ENCODE assay signal across 8 cellular contexts in genomic region chr21:36113647-36114428, GRCh38. TPM values are rescaled to one million over a fixed set of nuclear protein-coding genes. Genes with fewer than 3 reads are reported as not detected.
DNase-seq lines count a peak whose midpoint lies in the region; ATAC-seq, FAIRE-seq and TF ChIP-seq lines count a peak whose summit lies in the region.

No MANE protein-coding gene starts in this region.

- peak overlapping the region; percentile 27 for H3K4me2 ChIP-seq in osteoblast (ENCODE audit: insufficient read depth, low read length)

- intact Hi-C loops in Calu3 (cut with micrococcal nuclease; ENCODE audit: unreplicated experiment): no loop called here

- peaks cover 6% of the 10 kb centered on the region for H3K4me1 ChIP-seq in osteoblast (ENCODE audit: insufficient read depth, low read length)
- peaks cover 3% of the 10 kb centered on the region for H3K4me1 ChIP-seq in HAP-1

- H3K36me3 Mint-ChIP-seq in Calu3 (ENCODE audit: insufficient read depth, unreplicated experiment): peaks cover 12% of the 10 kb centered on the region

- in situ Hi-C loops in HAP-1 (cut with MboI; ENCODE audit: low sequenced_read_pairs): no loop called here

- H3K27ac Mint-ChIP-seq in Calu3 (ENCODE audit: unreplicated experiment): no peak overlapping the region

- no peak for ATAC-seq in GM19463 (IDR thresholded peaks at IDR 0.05; ENCODE audit: unreplicated experiment)

- no peaks in the 10 kb centered on the region for H4K20me1 ChIP-seq in osteoblast (ENCODE audit: insufficient read depth, low read length)

- H2AFZ ChIP-seq in osteoblast (ENCODE audit: low read length): peak overlapping the region; percentile 71

- H3K79me2 ChIP-seq in osteoblast (ENCODE audit: insufficient read depth, low read length): no peaks in the 10 kb centered on the region

- H3K36me3 ChIP-seq in osteoblast (ENCODE audit: insufficient read depth, low read length): no peaks in the 10 kb centered on the region
- no peaks in the 10 kb centered on the region for H3K36me3 ChIP-seq in MG63
- no peaks in the 10 kb centered on the region for H3K36me3 ChIP-seq in HAP-1 (replicated peaks)

- FAIRE-seq in GM19239 (lab: Jason Lieb, UNC): no peak

- no peaks in the 10 kb centered on the region for H3K27me3 Mint-ChIP-seq in Calu3 (ENCODE audit: unreplicated experiment)

- H3K27ac ChIP-seq in osteoblast (ENCODE audit: low read depth, low read length): no peak overlapping the region

- H3K4me3 ChIP-seq in osteoblast (ENCODE audit: insufficient read depth, low read length) (peak overlapping the region; percentile 38), MG63 (no peak overlapping the region), HAP-1 (no peak overlapping the region)

- peaks cover 18% of the 10 kb centered on the region for H3K4me1 Mint-ChIP-seq in Calu3 (ENCODE audit: low read depth, unreplicated experiment)

- no peaks in the 10 kb centered on the region for H3K9me3 Mint-ChIP-seq in Calu3 (ENCODE audit: low read depth, unreplicated experiment)

- H3K9me3 ChIP-seq in osteoblast (ENCODE audit: low read depth, low read length): no peaks in the 10 kb centered on the region
- no peaks in the 10 kb centered on the region for H3K9me3 ChIP-seq in MG63
- no peaks in the 10 kb centered on the region for H3K9me3 ChIP-seq in HAP-1

- H3K4me3 Mint-ChIP-seq in Calu3 (ENCODE audit: low read depth, unreplicated experiment): peak overlapping the region; percentile 68

- no TSS peak for BruUV-seq in Calu3 (replicated peaks; lab: Mats Ljungman, UMichigan)

- DNase-seq in Calu3 (peak; percentile 58), NCI-H345 treated with DMSO at 0.1 percent for 48 hours (lab: John Stamatoyannopoulos, UW; ENCODE audit: unreplicated experiment) (peak; percentile 79), osteoblast (ENCODE audit: insufficient read length, low spot score, missing footprints) (no peak), GM19239 (ENCODE audit: insufficient read length, low spot score) (no peak), MG63 (no peak), HAP-1 (ENCODE audit: low spot score in 2 of 2) (no peak)
- DNase-seq in activated naive CD4-positive, alpha-beta T cell treated with anti-CD3 and anti-CD28 coated beads, Interleukin-2, amount 50 U/mL, for 16 hours: peak; percentile 47

- no peak for TF ChIP-seq CTCF in Calu3 (IDR thresholded peaks at IDR 0.05; ENCODE audit: unreplicated experiment)
- no peak for TF ChIP-seq CTCF in osteoblast (IDR thresholded peaks at IDR 0.05; ENCODE audit: extremely low read depth, low read depth, low read length)

- H3K27me3 ChIP-seq in osteoblast (ENCODE audit: insufficient read depth, low read length): peaks cover 7% of the 10 kb centered on the region
- no peaks in the 10 kb centered on the region for H3K27me3 ChIP-seq in MG63
- no peaks in the 10 kb centered on the region for H3K27me3 ChIP-seq in HAP-1 (ENCODE audit: low read depth)

- CTCF ChIA-PET in Calu3 (lab: Charles Lee): interaction anchor here (0.7 to 0.8 kb wide), 4 partner anchors 54 to 1227 kb away, joined by 4 to 7 read pairs (median 4); partner anchors contain the start of gene SETD4

RNA-seq across cellular contexts. Expression of gene CBR3, which starts 21.0 kb away (rescaled TPM):
- 2.8 and 3.1 TPM in 2 replicates for total RNA-seq in Calu3 (2022)
- 17.4 and 22.7 TPM in 2 replicates for total RNA-seq in osteoblast
- 11.2 and 17.8 TPM in 2 replicates for total RNA-seq in MG63 (2014; rRNA removed; shearing (Covaris generic); ENCODE audit: low replicate concordance)

RNA-seq across cellular contexts. Expression of gene DOP1B, which starts 42.8 kb away (rescaled TPM):
- total RNA-seq in Calu3 (2022) (7.1 and 10.3 TPM in 2 replicates), osteoblast (16.3 and 23.6 TPM in 2 replicates)
- 1.6 and 4.7 TPM in 2 replicates for total RNA-seq in MG63 (2014; rRNA removed; shearing (Covaris generic); ENCODE audit: low replicate concordance)

RNA-seq across cellular contexts. Expression of gene CBR1, which starts 44.0 kb away (rescaled TPM):
- 57.8 and 72.2 TPM in 2 replicates for total RNA-seq in Calu3 (2022)
- total RNA-seq in osteoblast: 69.0 and 73.5 TPM in 2 replicates
- total RNA-seq in MG63 (2014; rRNA removed; shearing (Covaris generic); ENCODE audit: low replicate concordance): 139 and 172 TPM in 2 replicates

RNA-seq across cellular contexts. Expression of gene SETD4, which starts 53.5 kb away (rescaled TPM):
- total RNA-seq in Calu3 (2022): 20.1 and 24.7 TPM in 2 replicates
- 15.9 and 18.6 TPM in 2 replicates for total RNA-seq in osteoblast
- total RNA-seq in MG63 (2014; rRNA removed; shearing (Covaris generic); ENCODE audit: low replicate concordance): 7.6 and 12.1 TPM in 2 replicates

Comparison
In these comparisons a context has a peak if more than half of its experiments do, and no peak if none do; other contexts are left out.
1. DNase-seq: peak in Calu3 (single experiment), NCI-H345 treated with DMSO at 0.1 percent for 48 hours (single experiment) and activated naive CD4-positive, alpha-beta T cell treated with anti-CD3 and anti-CD28 coated beads, Interleukin-2, amount 50 U/mL, for 16 hours (single experiment); none in osteoblast (single experiment), GM19239 (single experiment), MG63 (single experiment) and HAP-1 (0 of 2).